In genomic region chr10:100825325-100825875, GRCh38 we compare ENCODE assay signal across 19 cellular contexts.
DNase-seq lines count a peak whose midpoint lies in the region; ATAC-seq and TF ChIP-seq lines count a peak whose summit lies in the region.
"Had no signal": no experiment of that assay in that cellular context is flagged by ENCODE, and none has a peak within 500 bp of the region (broad histone marks: within the 10 kb centered on the region; RNA-seq: fewer than 3 reads in every experiment).

No MANE protein-coding gene starts in this region.

- peaks cover 4% of the 10 kb centered on the region; the same call in 1 of the 2 replicates for H4K20me1 ChIP-seq in GM23338 (replicated peaks; ENCODE audit: insufficient read depth)

- CTCF ChIA-PET in CD4-positive, alpha-beta T cell (lab: Charles Lee) = no interaction called here

- peaks cover 24% of the 10 kb centered on the region for H3K4me1 ChIP-seq in GM23338 (ENCODE audit: insufficient read depth)

- no peak overlapping the region for H3K4me2 ChIP-seq in GM23338
- H3K4me2 ChIP-seq: SK-N-SH had no signal

- no peak overlapping the region for H3K4me3 ChIP-seq in GM23338
- H3K4me3 ChIP-seq: upper lobe of right lung had no signal

- POLR2A ChIA-PET in CD4-positive, alpha-beta T cell (lab: Charles Lee) = no interaction called here

- ATAC-seq in CD4-positive, alpha-beta T cell (ENCODE audit: poor library complexity) = no peak
- ATAC-seq in GM23338 (peak; percentile 2; the same call in 2 of the 3 replicates), GM18517 (IDR thresholded peaks at IDR 0.05; ENCODE audit: unreplicated experiment) (no peak)
- no peak for ATAC-seq in effector memory CD8-positive, alpha-beta T cell (replicated peaks)

- H2AFZ ChIP-seq in GM23338 = no peak overlapping the region

- peaks cover 33% of the 10 kb centered on the region for H3K4me1 Mint-ChIP-seq in CD4-positive, alpha-beta T cell (ENCODE audit: low read depth)
- H3K4me1 Mint-ChIP-seq in GM23338 = peaks cover 31% of the 10 kb centered on the region
- H3K4me1 Mint-ChIP-seq in effector memory CD8-positive, alpha-beta T cell (ENCODE audit: low read depth in 2 of 2) = peaks cover 13 to 31% of the 10 kb centered on the region in 2 donors
- peaks cover 27% of the 10 kb centered on the region for H3K4me1 Mint-ChIP-seq in nephron

- peak overlapping the region; percentile 69 for H3K4me3 Mint-ChIP-seq in CD4-positive, alpha-beta T cell
- H3K4me3 Mint-ChIP-seq in GM23338 (peak overlapping the region; percentile 24; the same call in 1 of the 3 replicates), nephron (peak overlapping the region; percentile 20 to 67 (median 28))
- H3K4me3 Mint-ChIP-seq in effector memory CD8-positive, alpha-beta T cell = peak overlapping the region; percentile 30 to 61
- H3K4me3 Mint-ChIP-seq: dendritic cell treated with granulocyte-macrophage colony-stimulating factor and Interleukin-4, amounts not matched to agents 40 ng/mL and 50 ng/mL, for 4 days had no signal

- H3K27me3 ChIP-seq in CD4-positive, alpha-beta T cell (ENCODE audit: control insufficient read depth, insufficient read depth, low read length) = peaks cover 85% of the 10 kb centered on the region
- H3K27me3 ChIP-seq in GM23338 (ENCODE audit: insufficient read depth) = peaks cover 100% of the 10 kb centered on the region

- DNase-seq in CD4-positive, alpha-beta T cell = no peak
- DNase-seq in GM23338 (ENCODE audit: low spot score) (no peak), hippocampal formation (lab: John Stamatoyannopoulos, UW) (no peak), NCI-H774 (lab: John Stamatoyannopoulos, UW) (no peak)
- no peak for DNase-seq in effector memory CD8-positive, alpha-beta T cell
- DNase-seq in activated naive CD4-positive, alpha-beta T cell treated with anti-CD3 and anti-CD28 coated beads, Interleukin-2, amount 50 U/mL, for 16 hours = no peak
- DNase-seq: activated CD4-positive, alpha-beta T cell treated with anti-CD3 and anti-CD28 coated beads for 1 hour; activated effector memory CD4-positive, alpha-beta T cell treated with Interleukin-2 at 50 U/mL for 16 hours; DND-41; mammary epithelial cell; NCI-H2107; RPMI8226; SK-N-SH; small intestine; stimulated activated CD4-positive, alpha-beta T cell treated with anti-CD3 and anti-CD28 coated beads, Interleukin-4, amount 100 ng/mL, for 4 hours; upper lobe of right lung had no signal

- no peak overlapping the region for H3K27ac ChIP-seq in CD4-positive, alpha-beta T cell (ENCODE audit: low read depth, low read length)
- no peak overlapping the region for H3K27ac ChIP-seq in GM23338 (ENCODE audit: low read depth)
- H3K27ac ChIP-seq: upper lobe of right lung had no signal

- H3F3A ChIP-seq in GM23338 (replicated peaks; ENCODE audit: low read depth) = no peaks in the 10 kb centered on the region

- no peaks in the 10 kb centered on the region for H3K79me2 ChIP-seq in GM23338 (replicated peaks; ENCODE audit: insufficient read depth)

- H3K27me3 Mint-ChIP-seq in CD4-positive, alpha-beta T cell = peaks cover 79% of the 10 kb centered on the region
- H3K27me3 Mint-ChIP-seq in GM23338 (ENCODE audit: insufficient read depth, low read depth, poor library complexity) (peaks cover 89% of the 10 kb centered on the region), nephron (ENCODE audit: low read depth) (peaks cover 69% of the 10 kb centered on the region)
- H3K27me3 Mint-ChIP-seq in effector memory CD8-positive, alpha-beta T cell = peaks cover 49 to 82% of the 10 kb centered on the region in 2 donors

- intact Hi-C loops in CD4-positive, alpha-beta T cell (cut with DNase I, micrococcal nuclease) = loop anchor here in 1 of 2 experiments (5.0 kb wide), 1 partner anchor 263 kb away; no protein-coding TSS in a partner anchor

- no peak overlapping the region for H3K27ac Mint-ChIP-seq in CD4-positive, alpha-beta T cell
- H3K27ac Mint-ChIP-seq in GM23338 = no peak overlapping the region
- no peak overlapping the region for H3K27ac Mint-ChIP-seq in effector memory CD8-positive, alpha-beta T cell
- peak overlapping the region in 1 of 3 experiments; percentile 65 for H3K27ac Mint-ChIP-seq in nephron
- H3K27ac Mint-ChIP-seq: dendritic cell treated with granulocyte-macrophage colony-stimulating factor and Interleukin-4, amounts not matched to agents 40 ng/mL and 50 ng/mL, for 4 days had no signal

- H3K9me3 Mint-ChIP-seq in CD4-positive, alpha-beta T cell = no peaks in the 10 kb centered on the region
- peaks cover 2% of the 10 kb centered on the region; the same call in 1 of the 3 replicates for H3K9me3 Mint-ChIP-seq in GM23338
- no peaks in the 10 kb centered on the region for H3K9me3 Mint-ChIP-seq in effector memory CD8-positive, alpha-beta T cell
- no peaks in the 10 kb centered on the region for H3K9me3 Mint-ChIP-seq in nephron
- H3K9me3 Mint-ChIP-seq: dendritic cell treated with granulocyte-macrophage colony-stimulating factor and Interleukin-4, amounts not matched to agents 40 ng/mL and 50 ng/mL, for 4 days had no signal

- TF ChIP-seq CTCF in CD4-positive, alpha-beta T cell (IDR thresholded peaks at IDR 0.05) = no peak
- TF ChIP-seq CTCF in GM23338 (conservative IDR thresholded peaks at IDR 0.05; ENCODE audit: low read depth in 2 of 2) (no peak), nephron (IDR thresholded peaks at IDR 0.05; ENCODE audit: unreplicated experiment in 3 of 3) (no peak)

- H3K9me2 ChIP-seq in GM23338 (ENCODE audit: insufficient read depth) = no peaks in the 10 kb centered on the region
- H3K9me2 ChIP-seq: SK-N-SH had no signal

- no peaks in the 10 kb centered on the region for H3K9me3 ChIP-seq in CD4-positive, alpha-beta T cell (ENCODE audit: control insufficient read depth, low read length)
- H3K9me3 ChIP-seq: SK-N-SH, upper lobe of right lung had no signal

- H3K36me3 Mint-ChIP-seq in CD4-positive, alpha-beta T cell (ENCODE audit: low read depth) = no peaks in the 10 kb centered on the region
- H3K36me3 Mint-ChIP-seq in GM23338 (ENCODE audit: low read depth) = no peaks in the 10 kb centered on the region
- no peaks in the 10 kb centered on the region for H3K36me3 Mint-ChIP-seq in effector memory CD8-positive, alpha-beta T cell (ENCODE audit: insufficient read depth)
- H3K36me3 Mint-ChIP-seq in nephron (ENCODE audit: low read depth) = peaks cover 8% of the 10 kb centered on the region

- H3K36me3 ChIP-seq in GM23338 (ENCODE audit: insufficient read depth) = no peaks in the 10 kb centered on the region
- H3K36me3 ChIP-seq: upper lobe of right lung had no signal

TF ChIP-seq in GM23338, 12 proteins besides CTCF, POLR2A, EP300 and RAD21:
- no peak for TF ChIP-seq ZNF114 (CRISPR knock-in tag; IDR thresholded peaks at IDR 0.05)
- TF ChIP-seq POLR2AphosphoS5 (IDR thresholded peaks at IDR 0.05; ENCODE audit: low read depth) = no peak
- no peak for TF ChIP-seq CREB1 (CRISPR knock-in tag; IDR thresholded peaks at IDR 0.05; ENCODE audit: low read depth)
- TF ChIP-seq EZH2 (IDR thresholded peaks at IDR 0.05; ENCODE audit: low read depth, unreplicated experiment) = peak; percentile 67
